10 cellular contexts compared by ENCODE assay signal in the genomic region with DNA sequence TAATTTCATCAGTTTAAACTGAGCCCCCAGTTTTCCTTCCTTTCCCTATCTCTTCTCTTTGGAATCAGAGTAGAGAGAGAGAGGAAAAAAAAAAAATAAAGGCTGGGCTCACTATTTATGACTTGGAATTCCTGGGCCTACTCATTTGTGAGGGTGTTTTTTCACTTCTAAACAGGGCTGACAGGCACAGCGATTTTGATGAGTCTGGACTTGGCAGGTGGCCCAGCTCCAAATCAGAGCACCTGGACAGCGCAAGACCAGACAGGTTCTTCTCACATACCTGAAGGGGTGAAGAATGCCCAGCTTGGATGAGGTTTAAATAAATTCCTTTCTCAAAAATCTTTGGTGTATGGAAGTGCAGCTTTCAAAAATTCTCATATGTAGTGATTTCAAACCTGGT.
DNase-seq lines count a peak whose midpoint lies in the region; ATAC-seq and TF ChIP-seq lines count a peak whose summit lies in the region.
"Had no signal": no experiment of that assay in that cellular context is flagged by ENCODE, and none has a peak within 500 bp of the region (broad histone marks: within the 10 kb centered on the region; RNA-seq: fewer than 3 reads in every experiment).

No MANE protein-coding gene starts in this region.

- peaks cover 0 to 7% of the 10 kb centered on the region in 2 donors for H3K27me3 Mint-ChIP-seq in natural killer cell treated with Interleukin-12 subunit alpha and Interleukin-12 subunit beta and Interleukin-15 and Interleukin-18, amount 100 ng/mL, for 72 hours

- H3K9me3 Mint-ChIP-seq in natural killer cell treated with Interleukin-12 subunit alpha and Interleukin-12 subunit beta and Interleukin-15 and Interleukin-18, amount 100 ng/mL, for 72 hours = no peaks in the 10 kb centered on the region
- H3K9me3 Mint-ChIP-seq: nephron progenitor cell had no signal

- 38 to 50% methylated on average over 2 of the region's 2 CpGs for WGBS in esophagus squamous epithelium, 2 donors
- 45% methylated on average over 2 of the region's 2 CpGs for WGBS in prostate gland

- BruUV-seq in PC-3 (replicated peaks; lab: Mats Ljungman, UMichigan) = TSS peak; percentile 61

- CTCF ChIA-PET in PC-3 (lab: Charles Lee) = interaction anchor here (0.5 to 0.6 kb wide), 2 partner anchors 13 to 128 kb away, joined by 3 read pairs; no protein-coding TSS in a partner anchor

- peak overlapping the region; percentile 64 for H3K4me2 ChIP-seq in PC-3 (ENCODE audit: low read length)

- H3K36me3 ChIP-seq in PC-3 (ENCODE audit: low read depth, low read length) (no peaks in the 10 kb centered on the region), esophagus squamous epithelium (no peaks in the 10 kb centered on the region), prostate gland (no peaks in the 10 kb centered on the region)

- H3K27ac Mint-ChIP-seq in natural killer cell treated with Interleukin-12 subunit alpha and Interleukin-12 subunit beta and Interleukin-15 and Interleukin-18, amount 100 ng/mL, for 72 hours = no peak overlapping the region

- H3K27me3 ChIP-seq in PC-3 (ENCODE audit: low read length) (no peaks in the 10 kb centered on the region), esophagus squamous epithelium (no peaks in the 10 kb centered on the region), prostate gland (replicated peaks; ENCODE audit: insufficient read depth) (no peaks in the 10 kb centered on the region)

- H4K20me1 ChIP-seq in PC-3 (ENCODE audit: low read length) = no peaks in the 10 kb centered on the region

- intact Hi-C loops in PC-3 (cut with micrococcal nuclease) (loop anchor here (2.0 to 10.0 kb wide), 2 partner anchors 120 to 380 kb away; no protein-coding TSS in a partner anchor), esophagus squamous epithelium (cut with DNase I) (no loop called here), prostate gland (cut with DNase I) (loop anchor here (10.0 kb wide), 1 partner anchor 120 kb away; the partner anchor contains the start of gene KIF13A)

- H3K9me3 ChIP-seq in PC-3 (ENCODE audit: low read length) (no peaks in the 10 kb centered on the region), esophagus squamous epithelium (no peaks in the 10 kb centered on the region), prostate gland (no peaks in the 10 kb centered on the region)

- H3K4me3 Mint-ChIP-seq in natural killer cell treated with Interleukin-12 subunit alpha and Interleukin-12 subunit beta and Interleukin-15 and Interleukin-18, amount 100 ng/mL, for 72 hours = no peak overlapping the region
- H3K4me3 Mint-ChIP-seq: nephron progenitor cell had no signal

- peak overlapping the region; percentile 96 for H3K27ac ChIP-seq in PC-3 (ENCODE audit: low read length)
- peak overlapping the region; percentile 76 to 86 (median 82) for H3K27ac ChIP-seq in esophagus squamous epithelium
- H3K27ac ChIP-seq in prostate gland = peak overlapping the region in 1 of 2 donors; percentile 51

- POLR2A ChIA-PET in PC-3 (lab: Charles Lee; ENCODE audit: unreplicated experiment) = no interaction called here

- peaks cover 68% of the 10 kb centered on the region for H3K4me1 ChIP-seq in PC-3 (ENCODE audit: insufficient read depth, low read length)
- H3K4me1 ChIP-seq in esophagus squamous epithelium = peaks cover 38 to 75% (median 38%) of the 10 kb centered on the region in 3 donors
- no peaks in the 10 kb centered on the region for H3K4me1 ChIP-seq in prostate gland (replicated peaks)

- H3K79me2 ChIP-seq in PC-3 (ENCODE audit: low read length) = no peaks in the 10 kb centered on the region; the same call in none of the 2 replicates

- peak; percentile 51 for DNase-seq in Daoy (ENCODE audit: low read depth)
- DNase-seq in PC-3 = peak; percentile 92
- DNase-seq in esophagus squamous epithelium (lab: John Stamatoyannopoulos, UW) = no peak
- peak; percentile 91 for DNase-seq in prostate gland (ENCODE audit: low spot score)
- no peak for DNase-seq in activated gamma-delta T cell treated with Interleukin-2 at 50 U/mL for 16 hours
- DNase-seq in activated naive CD4-positive, alpha-beta T cell treated with Interleukin-2 at 50 U/mL for 16 hours = no peak
- DNase-seq in natural killer cell treated with Interleukin-12 subunit alpha and Interleukin-12 subunit beta and Interleukin-15 and Interleukin-18, amount 100 ng/mL, for 72 hours (ENCODE audit: low spot score) = no peak
- DNase-seq: GDM1 had no signal

- H3K36me3 Mint-ChIP-seq in natural killer cell treated with Interleukin-12 subunit alpha and Interleukin-12 subunit beta and Interleukin-15 and Interleukin-18, amount 100 ng/mL, for 72 hours = no peaks in the 10 kb centered on the region

- ATAC-seq in PC-3 (peak; percentile 25), GM18909 (IDR thresholded peaks at IDR 0.05; ENCODE audit: poor library complexity, unreplicated experiment) (no peak)
- ATAC-seq in natural killer cell treated with Interleukin-12 subunit alpha and Interleukin-12 subunit beta and Interleukin-15 and Interleukin-18, amount 100 ng/mL, for 72 hours = no peak

- peaks cover 0 to 12% of the 10 kb centered on the region in 2 donors for H3K4me1 Mint-ChIP-seq in natural killer cell treated with Interleukin-12 subunit alpha and Interleukin-12 subunit beta and Interleukin-15 and Interleukin-18, amount 100 ng/mL, for 72 hours (ENCODE audit: low read depth in 2 of 2)

- H3F3A ChIP-seq in PC-3 (ENCODE audit: low read length, unreplicated experiment) = peaks cover 24% of the 10 kb centered on the region

- TF ChIP-seq CTCF in PC-3 (conservative IDR thresholded peaks at IDR 0.05; ENCODE audit: low read depth, low read length) = no peak
- TF ChIP-seq CTCF in esophagus squamous epithelium (IDR thresholded peaks at IDR 0.05) = no peak
- TF ChIP-seq CTCF in prostate gland (IDR thresholded peaks at IDR 0.05) = no peak

- H3K9me2 ChIP-seq in PC-3 (replicated peaks; ENCODE audit: low read length) = no peaks in the 10 kb centered on the region

- no peak overlapping the region for H2AFZ ChIP-seq in PC-3 (ENCODE audit: low read length)

- TF ChIP-seq POLR2A in esophagus squamous epithelium (IDR thresholded peaks at IDR 0.05) (no peak), prostate gland (IDR thresholded peaks at IDR 0.05) (no peak)

- peak overlapping the region; percentile 71 for H3K9ac ChIP-seq in PC-3 (ENCODE audit: low read length)

- H3K4me3 ChIP-seq in PC-3 (ENCODE audit: low read length) (peak overlapping the region; percentile 34; the same call in 1 of the 2 replicates), esophagus squamous epithelium (no peak overlapping the region), prostate gland (no peak overlapping the region)

Comparison
In these comparisons a context has a peak if more than half of its experiments do, and no peak if none do; other contexts are left out.
1. DNase-seq: peak in Daoy (single experiment), PC-3 (single experiment) and prostate gland (single experiment); none in esophagus squamous epithelium (single experiment), activated gamma-delta T cell treated with Interleukin-2 at 50 U/mL for 16 hours (single experiment), activated naive CD4-positive, alpha-beta T cell treated with Interleukin-2 at 50 U/mL for 16 hours (single experiment) and natural killer cell treated with Interleukin-12 subunit alpha and Interleukin-12 subunit beta and Interleukin-15 and Interleukin-18, amount 100 ng/mL, for 72 hours (single experiment).